8 cellular contexts compared by ENCODE assay signal in genomic region chr2:43773876-43774613, GRCh38. TPM values are rescaled to one million over a fixed set of nuclear protein-coding genes. Genes with fewer than 3 reads are reported as not detected.
DNase-seq lines count a peak whose midpoint lies in the region; ATAC-seq and TF ChIP-seq lines count a peak whose summit lies in the region.

Gene DYNC2LI1 (plus strand): TSS chr2:43774039. CDS start chr2:43774139, 100 bp downstream.

- peak; percentile 32 to 82 for TF ChIP-seq POLR2A in adrenal gland (IDR thresholded peaks at IDR 0.05)
- TF ChIP-seq POLR2A in upper lobe of left lung (IDR thresholded peaks at IDR 0.05): peak in 3 of 4 donors; percentile 44 to 73 (median 55)

- H3K27ac ChIP-seq in adrenal gland (peak within 1 kb of the TSS; percentile 55 to 94 (median 90)), heart right ventricle (peak within 1 kb of the TSS; percentile 36 to 88 (median 80)), upper lobe of left lung (peak within 1 kb of the TSS; percentile 77 to 89 (median 83))

- H3K36me3 ChIP-seq in adrenal gland (replicated peaks in 1 of 2) (no peaks in the 10 kb centered on the region), heart right ventricle (peaks cover 0 to 25% (median 6%) of the 10 kb centered on the region in 9 donors), upper lobe of left lung (peaks cover 0 to 10% (median 0%) of the 10 kb centered on the region in 4 donors)

- intact Hi-C loops in adrenal gland (cut with DNase I): loop anchor here in 1 of 2 donors (10.0 kb wide), 1 partner anchor 139 kb away; the partner anchor contains the start of gene PLEKHH2
- intact Hi-C loops in heart right ventricle (cut with DNase I): loop anchor here in 2 of 10 donors (10.0 kb wide), 1 partner anchor 159 kb away; no protein-coding TSS in a partner anchor
- intact Hi-C loops in posterior vena cava (cut with DNase I): no loop called here

- H3K9me3 Mint-ChIP-seq in T-cell: no peaks in the 10 kb centered on the region

- peak within 1 kb of the TSS; percentile 91 to 97 (median 96) for H3K4me3 Mint-ChIP-seq in T-cell

- H3K4me1 Mint-ChIP-seq in T-cell: peaks cover 17 to 18% (median 17%) of the 10 kb centered on the region in 3 donors

- CTCF ChIA-PET in T-cell (lab: Charles Lee): no interaction called here

- H3K27me3 ChIP-seq in adrenal gland (no peaks in the 10 kb centered on the region), heart right ventricle (no peaks in the 10 kb centered on the region), upper lobe of left lung (no peaks in the 10 kb centered on the region)

- POLR2A ChIA-PET in T-cell (lab: Charles Lee): interaction anchor here in 1 of 2 donors (0.5 kb wide), 1 partner anchor 578 kb away, joined by 4 read pairs; no protein-coding TSS in a partner anchor

- 0 to 1% (median 0%) methylated on average over 29 to 31 of the region's 31 CpGs for WGBS in adrenal gland, 4 donors
- 0% methylated on average over 31 of the region's 31 CpGs for WGBS in heart right ventricle, 2 donors
- 1% methylated on average over 27 to 31 of the region's 31 CpGs for WGBS in upper lobe of left lung, 2 donors

- H3K4me3 ChIP-seq in GM12875 (ENCODE audit: low read depth, low read length): peak within 1 kb of the TSS; percentile 59
- peak within 1 kb of the TSS in 3 of 4 donors; percentile 46 to 73 (median 66) for H3K4me3 ChIP-seq in adrenal gland
- H3K4me3 ChIP-seq in heart right ventricle: peak within 1 kb of the TSS; percentile 51 to 84 (median 72)
- H3K4me3 ChIP-seq in upper lobe of left lung: peak within 1 kb of the TSS; percentile 63 to 72 (median 67)

- TF ChIP-seq EP300 in upper lobe of left lung (IDR thresholded peaks at IDR 0.05): no peak

- peaks cover 4% of the 10 kb centered on the region for H3K36me3 Mint-ChIP-seq in T-cell

- no peak for TF ChIP-seq CTCF in GM12875 (IDR thresholded peaks at IDR 0.05; ENCODE audit: borderline replicate concordance, insufficient read depth, low read depth, low read length)
- TF ChIP-seq CTCF in adrenal gland (IDR thresholded peaks at IDR 0.05): peak in 1 of 6 experiments; percentile 5
- no peak for TF ChIP-seq CTCF in heart right ventricle (IDR thresholded peaks at IDR 0.05)
- no peak for TF ChIP-seq CTCF in upper lobe of left lung (IDR thresholded peaks at IDR 0.05)

- H3K9me3 ChIP-seq in adrenal gland (replicated peaks in 1 of 3) (no peaks in the 10 kb centered on the region), heart right ventricle (no peaks in the 10 kb centered on the region), upper lobe of left lung (no peaks in the 10 kb centered on the region)

- ATAC-seq in HG02763 (IDR thresholded peaks at IDR 0.05; ENCODE audit: unreplicated experiment) (peak; percentile 99), T-cell (replicated peaks in 1 of 4) (peak; percentile 95 to 100 (median 98)), heart right ventricle (peak; percentile 98 to 99 (median 99)), upper lobe of left lung (ENCODE audit: low FRiP score in 2 of 2) (peak; percentile 96 to 99)

- H3K27me3 Mint-ChIP-seq in T-cell: peaks cover 2 to 3% of the 10 kb centered on the region in 2 donors

- DNase-seq in NCI-H1436 (lab: John Stamatoyannopoulos, UW) (peak; percentile 77), T-cell (peak; percentile 45 to 75 (median 57)), adrenal gland (peak; percentile 93 to 97 (median 94)), heart right ventricle (peak; percentile 88 to 92), posterior vena cava (ENCODE audit: low spot score) (peak; percentile 97), upper lobe of left lung (peak; percentile 94 to 97)

- H3K4me1 ChIP-seq in adrenal gland (replicated peaks in 1 of 2) (peaks cover 4 to 9% of the 10 kb centered on the region in 2 donors), heart right ventricle (peaks cover 0 to 10% (median 5%) of the 10 kb centered on the region in 9 donors), upper lobe of left lung (peaks cover 5 to 9% (median 7%) of the 10 kb centered on the region in 4 donors)

- H3K27ac Mint-ChIP-seq in T-cell: peak within 1 kb of the TSS; percentile 75 to 81

RNA-seq across cellular contexts. Expression of gene DYNC2LI1, which starts in this region (rescaled TPM):
- 1 to 10 TPM; 2.4 to 4.7 (median 3.7) TPM for total RNA-seq in T-cell
- 10 to 100 TPM; 16.9 to 50.0 (median 30.5) TPM for total RNA-seq in adrenal gland
- 10 to 100 TPM; 22.0 to 61.3 (median 23.3) TPM for polyA plus RNA-seq in adrenal gland
- total RNA-seq in heart right ventricle: 10 to 100 TPM in 6 of 10 donors, 1 to 10 TPM in 4; 4.8 to 13.8 (median 10.7) TPM
- 10 to 100 TPM in 1 of 2 donors, 1 to 10 TPM in 1; 8.5 to 12.9 TPM for polyA plus RNA-seq in heart right ventricle
- total RNA-seq in posterior vena cava: 10 to 100 TPM in 1 of 2 donors, 1 to 10 TPM in 1; 9.2 to 18.3 TPM
- 10 to 100 TPM; 15.8 to 58.2 (median 18.1) TPM for total RNA-seq in upper lobe of left lung

Comparison
In these comparisons a context has a peak if more than half of its experiments do, and no peak if none do; other contexts are left out.
1. Peak in every context shown above with its lines: DNase-seq, ATAC-seq, H3K4me3 ChIP-seq and H3K27ac ChIP-seq.